Comparison of ENCODE assay signal across 28 cellular contexts in the genomic region with DNA sequence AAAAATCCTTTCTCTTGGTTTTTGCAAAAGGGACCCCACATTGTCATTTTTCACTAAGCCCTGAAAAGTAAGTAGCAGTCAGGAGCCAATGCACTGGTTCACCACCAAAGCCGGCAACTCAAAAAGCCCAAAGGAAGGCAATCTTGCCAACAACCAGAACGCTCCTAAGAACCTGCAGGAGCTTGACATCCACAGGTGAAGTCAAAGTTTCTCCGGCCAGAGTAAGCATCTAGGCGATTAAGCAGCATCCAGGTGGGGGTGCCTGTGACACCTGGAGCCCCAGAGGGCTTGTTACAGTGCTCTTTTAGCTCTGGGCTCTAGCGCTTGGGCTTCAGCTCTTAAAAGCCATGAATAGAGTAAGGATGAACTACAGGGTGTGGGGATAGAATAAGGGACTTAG. TPM values are rescaled to one million over a fixed set of nuclear protein-coding genes. Genes with fewer than 3 reads are reported as not detected.
"Had no signal": no experiment of that assay in that cellular context is flagged by ENCODE, and none has a peak within 500 bp of the region (broad histone marks: within the 10 kb centered on the region; RNA-seq: fewer than 3 reads in every experiment).

No MANE protein-coding gene starts in this region.

- H3K4me3 ChIP-seq: ascending aorta, body of pancreas, MG63, SJCRH30 had no signal

- H3K36me3 Mint-ChIP-seq: activated CD8-positive, alpha-beta memory T cell treated with anti-CD3 and anti-CD28 coated beads, Interleukin-2, amount 10 ng/mL, durations not matched to agents 7 days and 5 days; activated naive CD4-positive, alpha-beta T cell treated with anti-CD3 and anti-CD28 coated beads, Interleukin-2, amount 50 U/mL, for 24 hours had no signal

- H3K36me3 ChIP-seq: ascending aorta, MG63, SJCRH30, WERI-Rb-1 had no signal

- H3K9me2 ChIP-seq: SK-N-SH had no signal

- ATAC-seq: activated CD4-positive, CD25-positive, alpha-beta regulatory T cell treated with anti-CD3 and anti-CD28 coated beads, Interleukin-2, amount 50 U/mL, for 24 hours; activated CD8-positive, alpha-beta memory T cell treated with anti-CD3 and anti-CD28 coated beads, Interleukin-2, amount 10 ng/mL, durations not matched to agents 7 days and 5 days; body of pancreas; Right ventricle myocardium inferior had no signal

- DNase-seq: activated CD4-positive, alpha-beta T cell treated with anti-CD3 and anti-CD28 coated beads for 4 hours; activated CD4-positive, alpha-beta T cell treated with anti-CD3 and anti-CD28 coated beads, Interleukin-2, amount 50 U/mL, for 4 hours; activated CD8-positive, alpha-beta memory T cell treated with anti-CD3 and anti-CD28 coated beads, Interleukin-2, amount 10 ng/mL, durations not matched to agents 7 days and 5 days; activated effector memory CD4-positive, alpha-beta T cell treated with Interleukin-2 at 50 U/mL for 16 hours; activated naive CD4-positive, alpha-beta T cell; activated T-cell treated with anti-CD3 and anti-CD28 coated beads, Interleukin-2, amount 50 U/mL, for 24 hours; body of pancreas; central memory CD4-positive, alpha-beta T cell; MG63; NCI-H1105 treated with DMSO at 0.1 percent for 48 hours; NCI-H1694 treated with DMSO at 0.1 percent for 48 hours; NCI-H2029 treated with DMSO at 0.1 percent for 48 hours; NCI-H510A treated with DMSO at 0.1 percent for 48 hours; NK-92 treated with Interleukin-12 subunit alpha and Interleukin-12 subunit beta, amount 100 ng/mL, for 24 hours; OCI-M1; RPMI8226; SJCRH30; SK-N-SH; T-helper 1 cell; WERI-Rb-1 had no signal

- H3K4me3 Mint-ChIP-seq: activated CD8-positive, alpha-beta memory T cell treated with anti-CD3 and anti-CD28 coated beads, Interleukin-2, amount 10 ng/mL, durations not matched to agents 7 days and 5 days; activated naive CD4-positive, alpha-beta T cell treated with anti-CD3 and anti-CD28 coated beads, Interleukin-2, amount 50 U/mL, for 24 hours; activated T-cell treated with anti-CD3 and anti-CD28 coated beads, Interleukin-2, amount 50 U/mL, for 24 hours; activated T-helper 1 cell treated with anti-CD3 and anti-CD28 coated beads, Interleukin-12 subunit alpha, Interleukin-12 subunit beta, Interleukin-2, Interleukin-4 antibody, amounts not matched to agents 30 ng/mL and 10 ng/mL and 1 ng/mL, durations not matched to agents 14 hours and 24 hours and 36 hours had no signal

- H3K27ac Mint-ChIP-seq: activated CD8-positive, alpha-beta memory T cell treated with anti-CD3 and anti-CD28 coated beads, Interleukin-2, amount 10 ng/mL, durations not matched to agents 7 days and 5 days; activated naive CD4-positive, alpha-beta T cell treated with anti-CD3 and anti-CD28 coated beads, Interleukin-2, amount 50 U/mL, for 24 hours; activated T-cell treated with anti-CD3 and anti-CD28 coated beads, Interleukin-2, amount 50 U/mL, for 24 hours; activated T-helper 1 cell treated with anti-CD3 and anti-CD28 coated beads, Interleukin-12 subunit alpha, Interleukin-12 subunit beta, Interleukin-2, Interleukin-4 antibody, amounts not matched to agents 30 ng/mL and 10 ng/mL and 1 ng/mL, durations not matched to agents 14 hours and 24 hours and 36 hours had no signal

- H3K9me3 ChIP-seq: ascending aorta, body of pancreas, MG63, SK-N-SH had no signal

- H3K27me3 ChIP-seq: ascending aorta, body of pancreas, MG63, SJCRH30 had no signal

- H3K27ac ChIP-seq: ascending aorta, body of pancreas, SJCRH30 had no signal

- H3K9me3 Mint-ChIP-seq: activated naive CD4-positive, alpha-beta T cell treated with anti-CD3 and anti-CD28 coated beads, Interleukin-2, amount 50 U/mL, for 24 hours; activated T-cell treated with anti-CD3 and anti-CD28 coated beads, Interleukin-2, amount 50 U/mL, for 24 hours; activated T-helper 1 cell treated with anti-CD3 and anti-CD28 coated beads, Interleukin-12 subunit alpha, Interleukin-12 subunit beta, Interleukin-2, Interleukin-4 antibody, amounts not matched to agents 30 ng/mL and 10 ng/mL and 1 ng/mL, durations not matched to agents 14 hours and 24 hours and 36 hours had no signal

- H3K4me2 ChIP-seq: SK-N-SH had no signal

- H3K9ac ChIP-seq: SK-N-SH had no signal

- H3K4me1 ChIP-seq: ascending aorta, body of pancreas had no signal

RNA-seq across cellular contexts. Expression of a gene that starts 36.1 kb away (rescaled TPM):
- total RNA-seq: activated CD8-positive, alpha-beta memory T cell treated with anti-CD3 and anti-CD28 coated beads, Interleukin-2, amount 10 ng/mL, durations not matched to agents 7 days and 5 days; activated T-helper 1 cell treated with anti-CD3 and anti-CD28 coated beads, Interleukin-12 subunit alpha, Interleukin-12 subunit beta, Interleukin-2, Interleukin-4 antibody, amounts not matched to agents 30 ng/mL and 10 ng/mL and 1 ng/mL, durations not matched to agents 14 hours and 24 hours and 36 hours; ascending aorta; body of pancreas; bronchial epithelial cell; chondrocyte; Right ventricle myocardium inferior; T-helper 2 cell treated with Interferon-gamma antibody and Interleukin-4, amounts not matched to agents 100 ng/mL and 5 ng/mL, for 36 hours had no signal
